19 cellular contexts compared by ENCODE assay signal in genomic region chr19:39926170-39926755, GRCh38.
"Had no signal": no experiment of that assay in that cellular context is flagged by ENCODE, and none has a peak within 500 bp of the region (broad histone marks: within the 10 kb centered on the region; RNA-seq: fewer than 3 reads in every experiment).

No MANE protein-coding gene starts in this region.

- H3K36me3 ChIP-seq: esophagus squamous epithelium, heart right ventricle, thyroid gland, uterus had no signal

- H3K4me2 ChIP-seq: smooth muscle cell had no signal

- H3K4me3 Mint-ChIP-seq: activated CD4-positive, alpha-beta T cell treated with anti-CD3 and anti-CD28 coated beads, Interleukin-2, amount 10 ng/mL, durations not matched to agents 7 days and 5 days; activated T-cell treated with anti-CD3 and anti-CD28 coated beads, Interleukin-2, amount 50 U/mL, for 4 hours; dendritic cell treated with granulocyte-macrophage colony-stimulating factor and Interleukin-4, amounts not matched to agents 40 ng/mL and 50 ng/mL, for 4 days; natural killer cell treated with Interleukin-12 subunit alpha and Interleukin-12 subunit beta and Interleukin-15 and Interleukin-18, amount 100 ng/mL, for 72 hours; stimulated activated effector memory CD8-positive, alpha-beta T cell treated with anti-CD3 and anti-CD28 coated beads, Interleukin-12 subunit alpha, Interleukin-12 subunit beta, amount 100 ng/mL, for 72 hours had no signal

- H3K4me1 Mint-ChIP-seq: stimulated activated effector memory CD8-positive, alpha-beta T cell treated with anti-CD3 and anti-CD28 coated beads, Interleukin-12 subunit alpha, Interleukin-12 subunit beta, amount 100 ng/mL, for 72 hours had no signal

- H3K27me3 Mint-ChIP-seq: activated CD4-positive, alpha-beta T cell treated with anti-CD3 and anti-CD28 coated beads, Interleukin-2, amount 10 ng/mL, durations not matched to agents 7 days and 5 days had no signal

- H3K27me3 ChIP-seq: esophagus squamous epithelium, thyroid gland, uterus had no signal

- H3K9me3 ChIP-seq: esophagus squamous epithelium, thyroid gland, uterus had no signal

- H3K27ac ChIP-seq: esophagus squamous epithelium, heart right ventricle, thyroid gland, uterus had no signal

- H3K9me3 Mint-ChIP-seq: dendritic cell treated with granulocyte-macrophage colony-stimulating factor and Interleukin-4, amounts not matched to agents 40 ng/mL and 50 ng/mL, for 4 days; natural killer cell treated with Interleukin-12 subunit alpha and Interleukin-12 subunit beta and Interleukin-15 and Interleukin-18, amount 100 ng/mL, for 72 hours; stimulated activated effector memory CD8-positive, alpha-beta T cell treated with anti-CD3 and anti-CD28 coated beads, Interleukin-12 subunit alpha, Interleukin-12 subunit beta, amount 100 ng/mL, for 72 hours had no signal

- H3K4me1 ChIP-seq: esophagus squamous epithelium, heart right ventricle, thyroid gland, uterus had no signal

- H3K36me3 Mint-ChIP-seq: natural killer cell treated with Interleukin-12 subunit alpha and Interleukin-12 subunit beta and Interleukin-15 and Interleukin-18, amount 100 ng/mL, for 72 hours; stimulated activated effector memory CD8-positive, alpha-beta T cell treated with anti-CD3 and anti-CD28 coated beads, Interleukin-12 subunit alpha, Interleukin-12 subunit beta, amount 100 ng/mL, for 72 hours had no signal

- ATAC-seq: activated T-cell treated with anti-CD3 and anti-CD28 coated beads, Interleukin-2, amount 50 U/mL, for 4 hours; heart right ventricle; natural killer cell treated with Interleukin-12 subunit alpha and Interleukin-12 subunit beta and Interleukin-15 and Interleukin-18, amount 100 ng/mL, for 72 hours; sciatic nerve; stimulated activated effector memory CD8-positive, alpha-beta T cell treated with anti-CD3 and anti-CD28 coated beads, Interleukin-12 subunit alpha, Interleukin-12 subunit beta, amount 100 ng/mL, for 72 hours had no signal

- H3K4me3 ChIP-seq: esophagus squamous epithelium, heart right ventricle, smooth muscle cell, thyroid gland, uterus had no signal

- H3K27ac Mint-ChIP-seq: activated CD4-positive, alpha-beta T cell treated with anti-CD3 and anti-CD28 coated beads, Interleukin-2, amount 10 ng/mL, durations not matched to agents 7 days and 5 days; dendritic cell treated with granulocyte-macrophage colony-stimulating factor and Interleukin-4, amounts not matched to agents 40 ng/mL and 50 ng/mL, for 4 days; stimulated activated effector memory CD8-positive, alpha-beta T cell treated with anti-CD3 and anti-CD28 coated beads, Interleukin-12 subunit alpha, Interleukin-12 subunit beta, amount 100 ng/mL, for 72 hours had no signal

- DNase-seq: activated CD4-positive, alpha-beta T cell treated with anti-CD3 and anti-CD28 coated beads, Interleukin-2, amount 10 ng/mL, durations not matched to agents 7 days and 5 days; activated CD4-positive, CD25-positive, alpha-beta regulatory T cell; activated effector memory CD4-positive, alpha-beta T cell treated with Interleukin-2 at 50 U/mL for 16 hours; activated naive CD4-positive, alpha-beta T cell treated with anti-CD3 and anti-CD28 coated beads, Interleukin-2, amount 50 U/mL, for 16 hours; activated T-cell treated with anti-CD3 and anti-CD28 coated beads, Interleukin-2, amount 50 U/mL, for 4 hours; effector CD8-positive, alpha-beta T cell; esophagus squamous epithelium; heart right ventricle; kidney glomerular epithelial cell; stimulated activated CD4-positive, alpha-beta T cell treated with anti-CD3 and anti-CD28 coated beads, Interleukin-4, amount 100 ng/mL, for 24 hours; T-helper 1 cell; T-helper 9 cell; thyroid gland; uterus had no signal
